Comparison of ENCODE assay signal across 8 cellular contexts in the genomic region with DNA sequence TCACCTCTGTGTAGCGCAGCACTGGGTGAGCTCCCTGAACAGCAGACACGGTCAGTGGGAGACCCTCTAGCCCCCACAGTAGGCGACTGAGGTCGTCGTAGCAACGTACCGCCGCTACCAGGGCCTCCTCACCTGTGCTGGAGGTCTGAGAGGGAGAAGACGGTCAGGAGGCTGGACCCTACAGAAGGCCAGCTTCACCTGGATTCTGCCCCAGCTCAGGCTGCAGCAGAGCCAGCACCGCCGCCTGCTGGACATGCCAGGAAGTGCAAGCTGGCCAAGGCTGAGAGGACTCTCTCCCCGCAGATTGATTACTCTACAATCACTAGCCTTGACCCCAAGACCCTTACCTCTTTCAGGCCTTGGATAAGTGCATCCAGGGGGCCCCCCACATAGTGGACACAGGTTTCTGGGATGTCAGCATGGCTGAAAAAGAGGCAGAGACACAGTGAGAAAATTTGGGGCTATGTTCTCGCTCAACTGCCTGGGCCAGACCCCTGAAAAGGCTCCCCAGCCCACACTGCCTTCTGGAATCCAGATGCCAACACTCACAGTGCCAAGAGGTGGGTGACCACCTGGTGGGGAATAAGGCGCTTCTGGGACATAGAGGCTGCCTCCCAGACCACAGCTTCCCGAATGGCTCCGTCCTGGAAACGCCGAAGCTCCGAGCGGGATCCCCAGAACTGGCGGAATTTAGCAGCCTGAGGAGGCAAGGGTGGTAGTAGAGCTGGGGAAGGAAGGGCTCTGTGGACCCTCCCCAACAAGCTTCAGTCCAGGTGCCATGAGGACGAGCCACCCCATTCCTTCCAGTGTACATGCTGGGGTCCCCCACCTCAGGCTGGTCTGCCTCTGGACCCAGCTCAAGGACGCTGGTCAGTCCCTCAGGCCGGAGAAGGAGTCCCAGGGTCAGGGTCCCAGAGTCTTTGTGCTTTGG. TPM values are rescaled to one million over a fixed set of nuclear protein-coding genes. Genes with fewer than 3 reads are reported as not detected.
DNase-seq lines count a peak whose midpoint lies in the region; ATAC-seq and TF ChIP-seq lines count a peak whose summit lies in the region.

No MANE protein-coding gene starts in this region.

- H3K36me3 ChIP-seq in PC-9 (ENCODE audit: low read depth) = 0 out of 2 replicates have a peak, but pooled peaks cover 2% of the 10 kb centered on the region

- CTCF ChIA-PET in AG04450 (lab: Charles Lee) = interaction anchor here (0.7 to 7.9 kb wide), 32 partner anchors 8 to 194 kb away, joined by 3 to 74 read pairs (median 4); partner anchors contain the start of genes AQP3 and NFX1
- CTCF ChIA-PET in PC-9 (lab: Charles Lee) = interaction anchor here (0.6 to 1.8 kb wide), 6 partner anchors 14 to 117 kb away, joined by 3 to 5 read pairs (median 3); partner anchors contain the start of gene AQP3

- H3K9me2 ChIP-seq in PC-9 (ENCODE audit: insufficient read depth) = no peaks in the 10 kb centered on the region

- H3K27ac ChIP-seq in AG04450 (ENCODE audit: low read depth, low read length) (no peak overlapping the region), PC-9 (no peak overlapping the region)

- intact Hi-C loops in PC-9 (cut with micrococcal nuclease; ENCODE audit: unreplicated experiment) = loop anchor here (1.0 to 2.0 kb wide), 4 partner anchors 64 to 238 kb away; no protein-coding TSS in a partner anchor

- no peaks in the 10 kb centered on the region for H3F3A ChIP-seq in PC-9 (ENCODE audit: insufficient read depth, low read depth)

- no peak overlapping the region for H3K4me2 ChIP-seq in PC-9

- H2AFZ ChIP-seq in PC-9 = no peak overlapping the region

- no peak for DNase-seq in AG04450 (ENCODE audit: low read depth, low spot score)
- peak; percentile 36 to 68 for DNase-seq in PC-9
- peak; percentile 62 for DNase-seq in activated effector memory CD4-positive, alpha-beta T cell treated with Interleukin-2 at 50 U/mL for 16 hours
- DNase-seq in glomerular visceral epithelial cell (ENCODE audit: extremely low spot score) = peak; percentile 51
- DNase-seq in retina = peak; percentile 56

- no peak overlapping the region for H3K4me3 ChIP-seq in AG04450 (ENCODE audit: low read depth, low read length)
- H3K4me3 ChIP-seq in PC-9 = no peak overlapping the region

- H3K79me2 ChIP-seq in PC-9 (ENCODE audit: low read depth) = peaks cover 5% of the 10 kb centered on the region; the same call in 1 of the 2 replicates

- TF ChIP-seq CTCF in AG04450 (IDR thresholded peaks at IDR 0.05; ENCODE audit: low read depth, low read length) = peak; percentile 98
- TF ChIP-seq CTCF in PC-9 (conservative IDR thresholded peaks at IDR 0.05) = peak; percentile 92

- no peaks in the 10 kb centered on the region for H4K20me1 ChIP-seq in PC-9 (ENCODE audit: insufficient read depth)

- no TSS peak for BruUV-seq in PC-9 (replicated peaks; lab: Mats Ljungman, UMichigan)

- POLR2A ChIA-PET in AG04450 (lab: Yijun Ruan, JAX) (interaction anchor here (0.6 to 1.2 kb wide), 3 partner anchors 42 to 176 kb away, joined by 3 to 4 read pairs (median 3); partner anchors contain the start of gene NFX1), PC-9 (lab: Charles Lee; ENCODE audit: unreplicated experiment) (interaction anchor here (0.6 to 0.7 kb wide), 3 partner anchors 14 to 180 kb away, joined by 3 to 6 read pairs (median 3); no protein-coding TSS in a partner anchor)

- H3K27me3 ChIP-seq in AG04450 (ENCODE audit: control insufficient read depth, insufficient read depth, low read length) = no peaks in the 10 kb centered on the region
- H3K27me3 ChIP-seq in PC-9 (ENCODE audit: insufficient read depth, low read depth) = no peaks in the 10 kb centered on the region

- H3K9me3 ChIP-seq in AG04450 (ENCODE audit: control insufficient read depth, insufficient read depth, low read length) = no peaks in the 10 kb centered on the region; the same call in 1 of the 2 replicates
- no peaks in the 10 kb centered on the region for H3K9me3 ChIP-seq in PC-9 (ENCODE audit: insufficient read depth, low read depth)

- no peaks in the 10 kb centered on the region for H3K4me1 ChIP-seq in PC-9 (replicated peaks; ENCODE audit: insufficient read depth)

- peak; percentile 60 for ATAC-seq in GM18511 (IDR thresholded peaks at IDR 0.05; ENCODE audit: unreplicated experiment)
- ATAC-seq in HG03469 (IDR thresholded peaks at IDR 0.05; ENCODE audit: unreplicated experiment) = no peak
- no peak for ATAC-seq in GM21390 (IDR thresholded peaks at IDR 0.05; ENCODE audit: unreplicated experiment)

RNA-seq across cellular contexts. Expression of gene NOL6, which starts 6.9 kb away (rescaled TPM):
- 34.7 and 42.6 TPM in 2 replicates for polyA plus RNA-seq in AG04450 (2011; rRNA removed)
- polyA minus RNA-seq in AG04450 (2011; rRNA and poly(A)+ RNA removed) = 49.7 and 60.8 TPM in 2 replicates
- 15.5 and 16.2 TPM in 2 replicates for total RNA-seq in PC-9 (2021)

RNA-seq across cellular contexts. Expression of gene AQP3, which starts 19.4 kb away (rescaled TPM):
- polyA plus RNA-seq in AG04450 (2011; rRNA removed) = 10.6 and 12.4 TPM in 2 replicates
- 9.3 and 17.9 TPM in 2 replicates for polyA minus RNA-seq in AG04450 (2011; rRNA and poly(A)+ RNA removed)
- 9.9 and 15.3 TPM in 2 replicates for total RNA-seq in PC-9 (2021)

RNA-seq across cellular contexts. Expression of gene ANKRD18B, which starts 57.2 kb away (rescaled TPM):
- 5.9 and 8.6 TPM in 2 replicates for polyA plus RNA-seq in AG04450 (2011; rRNA removed)
- polyA minus RNA-seq in AG04450 (2011; rRNA and poly(A)+ RNA removed) = 5.5 and 6.1 TPM in 2 replicates
- 4.6 and 6.9 TPM in 2 replicates for total RNA-seq in PC-9 (2021)
